In genomic region chr2:230905448-230906430, GRCh38 we compare ENCODE assay signal across 9 cellular contexts. TPM values are rescaled to one million over a fixed set of nuclear protein-coding genes. Genes with fewer than 3 reads are reported as not detected.
DNase-seq lines count a peak whose midpoint lies in the region; ATAC-seq and FAIRE-seq lines count a peak whose summit lies in the region.
"Had no signal": no experiment of that assay in that cellular context is flagged by ENCODE, and none has a peak within 500 bp of the region (broad histone marks: within the 10 kb centered on the region; RNA-seq: fewer than 3 reads in every experiment).

No MANE protein-coding gene starts in this region.

- peaks cover 29% of the 10 kb centered on the region for H3K27me3 Mint-ChIP-seq in activated naive CD4-positive, alpha-beta T cell treated with anti-CD3 and anti-CD28 coated beads, Interleukin-2, amount 10 ng/mL, durations not matched to agents 7 days and 5 days

- no peak overlapping the region for H3K27ac Mint-ChIP-seq in activated naive CD4-positive, alpha-beta T cell treated with anti-CD3 and anti-CD28 coated beads, Interleukin-2, amount 10 ng/mL, durations not matched to agents 7 days and 5 days

- H3K36me3 ChIP-seq in HAP-1 (replicated peaks), result no peaks in the 10 kb centered on the region

- no peaks in the 10 kb centered on the region for H3K9me3 ChIP-seq in right cardiac atrium (ENCODE audit: control insufficient read depth, low read length)
- H3K9me3 ChIP-seq in HAP-1, result no peaks in the 10 kb centered on the region

- H3K4me3 ChIP-seq in right cardiac atrium (ENCODE audit: low read length), result no peak overlapping the region
- H3K4me3 ChIP-seq in HAP-1, result no peak overlapping the region

- in situ Hi-C loops in HAP-1 (cut with MboI; ENCODE audit: low sequenced_read_pairs), result no loop called here

- no peaks in the 10 kb centered on the region for H3K4me1 ChIP-seq in right cardiac atrium (ENCODE audit: control insufficient read depth, insufficient read depth, low read length)
- no peaks in the 10 kb centered on the region for H3K4me1 ChIP-seq in HAP-1

- FAIRE-seq in urothelium cell line (lab: Jason Lieb, UNC), result no peak

- no peak overlapping the region for H3K27ac ChIP-seq in right cardiac atrium (ENCODE audit: low read length)

- H3K27me3 ChIP-seq in right cardiac atrium (ENCODE audit: control insufficient read depth, insufficient read depth) (no peaks in the 10 kb centered on the region), HAP-1 (ENCODE audit: low read depth) (no peaks in the 10 kb centered on the region)

- WGBS in right cardiac atrium, result 67% methylated on average over 18 of the region's 18 CpGs

- no peak overlapping the region for H3K4me3 Mint-ChIP-seq in activated naive CD4-positive, alpha-beta T cell treated with anti-CD3 and anti-CD28 coated beads, Interleukin-2, amount 10 ng/mL, durations not matched to agents 7 days and 5 days

- no peaks in the 10 kb centered on the region for H3K9me3 Mint-ChIP-seq in activated naive CD4-positive, alpha-beta T cell treated with anti-CD3 and anti-CD28 coated beads, Interleukin-2, amount 10 ng/mL, durations not matched to agents 7 days and 5 days

- peak in 2 of 3 donors; percentile 10 to 13 for DNase-seq in right cardiac atrium
- no peak for DNase-seq in left cardiac atrium
- DNase-seq in activated naive CD4-positive, alpha-beta T cell treated with anti-CD3 and anti-CD28 coated beads, Interleukin-2, amount 10 ng/mL, durations not matched to agents 7 days and 5 days, result peak; percentile 80
- DNase-seq in posterior vena cava (ENCODE audit: low spot score), result peak; percentile 74
- DNase-seq in urothelium cell line (ENCODE audit: low spot score), result peak; percentile 20
- no peak for DNase-seq in HAP-1 (ENCODE audit: low spot score in 2 of 2)
- DNase-seq: mammary epithelial cell had no signal

- CTCF ChIA-PET in activated naive CD4-positive, alpha-beta T cell treated with anti-CD3 and anti-CD28 coated beads, Interleukin-2, amount 10 ng/mL, durations not matched to agents 7 days and 5 days (lab: Charles Lee), result interaction anchor here (0.7 to 14.2 kb wide), 6 partner anchors 9 to 81 kb away, joined by 3 to 193 read pairs (median 5); partner anchors contain the start of gene GPR55

- intact Hi-C loops in right cardiac atrium (cut with DNase I) (no loop called here), left cardiac atrium (cut with DNase I) (no loop called here), posterior vena cava (cut with DNase I) (loop anchor here (5.0 to 10.0 kb wide), 2 partner anchors 79 to 82 kb away; no protein-coding TSS in a partner anchor)

- no peak for ATAC-seq in right cardiac atrium
- no peak for ATAC-seq in left cardiac atrium
- no peak for ATAC-seq in HG02981 (IDR thresholded peaks at IDR 0.05; ENCODE audit: unreplicated experiment)
- ATAC-seq in GM18502 (IDR thresholded peaks at IDR 0.05; ENCODE audit: poor library complexity, unreplicated experiment), result no peak

- H3K4me1 Mint-ChIP-seq in activated naive CD4-positive, alpha-beta T cell treated with anti-CD3 and anti-CD28 coated beads, Interleukin-2, amount 10 ng/mL, durations not matched to agents 7 days and 5 days, result peaks cover 34% of the 10 kb centered on the region

- H3K36me3 Mint-ChIP-seq in activated naive CD4-positive, alpha-beta T cell treated with anti-CD3 and anti-CD28 coated beads, Interleukin-2, amount 10 ng/mL, durations not matched to agents 7 days and 5 days, result peaks cover 3% of the 10 kb centered on the region

RNA-seq across cellular contexts. Expression of gene GPR55, which starts 19.3 kb away (rescaled TPM):
- total RNA-seq in right cardiac atrium (under 1 TPM in 2 of 4 donors, not detected in 2; 0.18 to 0.20 TPM), left cardiac atrium (under 1 TPM in 1 of 2 donors, not detected in 1; 0.08 TPM), posterior vena cava (under 1 TPM; 0.14 to 0.19 TPM)
- not detected for polyA plus RNA-seq in right cardiac atrium
- total RNA-seq: mammary epithelial cell had no signal
- polyA plus RNA-seq: mammary epithelial cell had no signal

RNA-seq across cellular contexts. Expression of gene ITM2C, which starts 41.0 kb away (rescaled TPM):
- total RNA-seq in right cardiac atrium (10 to 100 TPM; 40.5 to 67.0 (median 57.7) TPM), left cardiac atrium (10 to 100 TPM; 42.7 to 43.1 TPM), posterior vena cava (10 to 100 TPM; 54.7 to 64.9 TPM)
- polyA plus RNA-seq in right cardiac atrium, result 73.1 TPM

Comparison
In these comparisons a context has a peak if more than half of its experiments do, and no peak if none do; other contexts are left out.
1. DNase-seq: peak in right cardiac atrium (2 of 3), activated naive CD4-positive, alpha-beta T cell treated with anti-CD3 and anti-CD28 coated beads, Interleukin-2, amount 10 ng/mL, durations not matched to agents 7 days and 5 days (single experiment), posterior vena cava (single experiment) and urothelium cell line (single experiment); none in left cardiac atrium (single experiment) and HAP-1 (0 of 2).
2. intact Hi-C loops: an anchor here in posterior vena cava (5.0 to 10.0 kb wide); none called in right cardiac atrium and left cardiac atrium.